ENCODE assay signal across 9 cellular contexts in the genomic region with DNA sequence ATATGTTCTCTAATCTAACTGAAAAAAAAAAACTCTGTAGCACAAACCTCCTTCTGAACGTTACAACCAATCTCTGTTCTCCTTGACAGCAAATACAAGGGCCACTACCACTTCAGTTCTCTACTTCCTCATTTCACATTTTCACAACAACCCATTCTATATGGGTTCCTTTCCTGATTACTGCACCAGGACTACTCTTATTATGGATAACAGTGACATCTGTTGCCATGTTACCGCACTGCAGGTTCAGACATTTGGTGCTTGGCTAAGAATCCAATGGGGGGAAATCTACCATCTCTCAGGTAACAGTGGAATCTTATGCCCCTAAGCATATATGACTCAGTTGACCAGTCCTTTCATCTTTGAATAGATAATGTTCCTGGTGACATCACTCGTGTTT. TPM values are rescaled to one million over a fixed set of nuclear protein-coding genes. Genes with fewer than 3 reads are reported as not detected.
DNase-seq lines count a peak whose midpoint lies in the region; ATAC-seq and TF ChIP-seq lines count a peak whose summit lies in the region.
"Had no signal": no experiment of that assay in that cellular context is flagged by ENCODE, and none has a peak within 500 bp of the region (broad histone marks: within the 10 kb centered on the region; RNA-seq: fewer than 3 reads in every experiment).

No MANE protein-coding gene starts in this region.

- no peak overlapping the region for H3K4me3 Mint-ChIP-seq in H9

- no peaks in the 10 kb centered on the region for H3K79me2 ChIP-seq in H9 (ENCODE audit: insufficient read depth, low read length)

- peaks cover 39% of the 10 kb centered on the region for H3K27me3 Mint-ChIP-seq in H9 (ENCODE audit: low read depth)

- no peak overlapping the region for H2AFZ ChIP-seq in H9 (ENCODE audit: low read length)

- H3K27me3 ChIP-seq in H9 (ENCODE audit: insufficient read depth, low read length) (no peaks in the 10 kb centered on the region), testis (no peaks in the 10 kb centered on the region), vagina (no peaks in the 10 kb centered on the region)

- ATAC-seq in GM21529 (IDR thresholded peaks at IDR 0.05; ENCODE audit: unreplicated experiment), result no peak
- ATAC-seq in HG02588 (IDR thresholded peaks at IDR 0.05; ENCODE audit: unreplicated experiment), result no peak

- TF ChIP-seq POLR2A in testis (IDR thresholded peaks at IDR 0.05) (no peak), vagina (IDR thresholded peaks at IDR 0.05) (no peak)

- H2BK15ac ChIP-seq in H9 (ENCODE audit: low read depth, low read length), result no peak overlapping the region

- DNase-seq in CD1c-positive myeloid dendritic cell (ENCODE audit: extremely low spot score) (peak; percentile 86), H9 (no peak), SKM-1 treated with dmso at 0.1 percent for 144 hours (lab: John Stamatoyannopoulos, UW; ENCODE audit: unreplicated experiment) (peak; percentile 81), iPS-NIHi11 (ENCODE audit: low spot score) (peak; percentile 18), testis (no peak), vagina (ENCODE audit: extremely low spot score in 2 of 2) (no peak)
- DNase-seq: T-helper 9 cell had no signal

- H2AK5ac ChIP-seq in H9 (ENCODE audit: insufficient read length, low read length), result no peak overlapping the region

- H4K91ac ChIP-seq in H9 (ENCODE audit: insufficient read length, low read depth, low read length), result no peak overlapping the region

- no peak overlapping the region for H3K4me2 ChIP-seq in H9 (ENCODE audit: insufficient read depth, insufficient read length, low read length)

- no peak overlapping the region for H3K18ac ChIP-seq in H9 (ENCODE audit: insufficient read length, low read depth, low read length)

- peaks cover 11 to 44% of the 10 kb centered on the region in 2 experiments for H3K9me3 Mint-ChIP-seq in H9

- H3K4me1 ChIP-seq in H9 (ENCODE audit: insufficient read depth, low read length) (no peaks in the 10 kb centered on the region), testis (peaks cover 8% of the 10 kb centered on the region), vagina (no peaks in the 10 kb centered on the region)

- H2BK20ac ChIP-seq in H9 (ENCODE audit: low read depth, low read length, poor library complexity, severe bottlenecking), result no peak overlapping the region

- no peak overlapping the region for H3K14ac ChIP-seq in H9 (ENCODE audit: insufficient read depth, low read length)

- no peaks in the 10 kb centered on the region for H3K36me3 Mint-ChIP-seq in H9 (ENCODE audit: insufficient read depth in 1 of 3, low read depth in 3 of 3)

- intact Hi-C loops in testis (cut with DNase I; ENCODE audit: low total_unique reads) (no loop called here), vagina (cut with DNase I) (loop anchor here (10.0 kb wide), 1 partner anchor 309 kb away; the partner anchor contains the start of gene CEACAM18)

- H4K5ac ChIP-seq in H9 (ENCODE audit: insufficient read length, low read depth, low read length), result no peak overlapping the region

- H3K4me3 ChIP-seq in testis, result no peak overlapping the region
- H3K4me3 ChIP-seq in vagina, result no peak overlapping the region

- no peaks in the 10 kb centered on the region for H3K4me1 Mint-ChIP-seq in H9

- no peak overlapping the region for H4K8ac ChIP-seq in H9 (replicated peaks; ENCODE audit: insufficient read length, low read depth, low read length)

- no peak overlapping the region for H2BK5ac ChIP-seq in H9 (ENCODE audit: insufficient read length, low read length)

- no peaks in the 10 kb centered on the region for H3K9me3 ChIP-seq in H9 (ENCODE audit: control insufficient read depth, low read depth, low read length)
- no peaks in the 10 kb centered on the region for H3K9me3 ChIP-seq in testis
- H3K9me3 ChIP-seq in vagina, result no peaks in the 10 kb centered on the region

- H3K4ac ChIP-seq in H9 (ENCODE audit: low read depth, low read length), result no peak overlapping the region

- no peaks in the 10 kb centered on the region for H4K20me1 ChIP-seq in H9 (ENCODE audit: control insufficient read depth, insufficient read depth, insufficient read length)

- no CpG with 5 or more reads among the region's 3 CpGs for whole genome bisulfite sequencing in H9 (ENCODE audit: extremely low coverage, insufficient read length, low lambda C conversion rate)
- 50 to 74% methylated on average over 3 of the region's 3 CpGs for WGBS in testis, 2 donors

- no peak overlapping the region for H2BK12ac ChIP-seq in H9 (ENCODE audit: insufficient read length, low read depth, low read length)

- H2BK120ac ChIP-seq in H9 (ENCODE audit: low read depth, low read length, poor library complexity, severe bottlenecking), result no peak overlapping the region

- no peak overlapping the region for H3K27ac ChIP-seq in H9 (ENCODE audit: insufficient read length, low read depth, low read length)
- H3K27ac ChIP-seq in testis, result no peak overlapping the region
- H3K27ac ChIP-seq in vagina, result no peak overlapping the region

- no peak overlapping the region for H3K27ac Mint-ChIP-seq in H9

- no peaks in the 10 kb centered on the region for H3K23me2 ChIP-seq in H9 (ENCODE audit: insufficient read length, low read depth, low read length, poor library complexity, severe bottlenecking)

- no peaks in the 10 kb centered on the region for H3K79me1 ChIP-seq in H9 (ENCODE audit: insufficient read depth, low read depth, low read length, poor library complexity, severe bottlenecking)

- no peak overlapping the region for H3K23ac ChIP-seq in H9 (ENCODE audit: insufficient read length, low read depth, low read length)

- H3T11ph ChIP-seq in H9 (ENCODE audit: low read length), result no peak overlapping the region

- no peak overlapping the region for H3K9ac ChIP-seq in H9 (ENCODE audit: extremely low read depth, insufficient read length, low read length)

- no peak overlapping the region for H3K56ac ChIP-seq in H9 (ENCODE audit: insufficient read length, low read depth, low read length)

- H3K36me3 ChIP-seq in testis (ENCODE audit: low read depth, missing control alignments) (no peaks in the 10 kb centered on the region), vagina (no peaks in the 10 kb centered on the region)

- peak; percentile 52; the same call in 2 of the 3 replicates for TF ChIP-seq CTCF in H9 (conservative IDR thresholded peaks at IDR 0.05)
- TF ChIP-seq CTCF in testis (IDR thresholded peaks at IDR 0.05), result no peak
- TF ChIP-seq CTCF in vagina (IDR thresholded peaks at IDR 0.05), result no peak

RNA-seq across cellular contexts. Expression of gene FPR3, which starts 11.6 kb away (rescaled TPM):
- total RNA-seq in H9 (2021) (not detected in 2 replicates), testis (10 to 100 TPM in 1 of 2 donors, 1 to 10 TPM in 1; 1.6 to 15.6 TPM), vagina (4.2 TPM)
- polyA plus RNA-seq in testis (ENCODE audit: insufficient read depth, low read depth, low replicate concordance), result 8.8 TPM

RNA-seq across cellular contexts. Expression of gene FPR2, which starts 22.4 kb away (rescaled TPM):
- total RNA-seq in H9 (2021) (not detected in 2 replicates), testis (under 1 TPM; 0.19 to 0.31 TPM), vagina (not detected)
- 1.3 TPM for polyA plus RNA-seq in testis (ENCODE audit: insufficient read depth, low read depth, low replicate concordance)

RNA-seq across cellular contexts. Expression of gene FPR1, which starts 31.7 kb away (rescaled TPM):
- total RNA-seq in H9 (2021), result not detected in 2 replicates
- 1 to 10 TPM; 1.4 to 2.1 TPM for total RNA-seq in testis
- 3.5 TPM for polyA plus RNA-seq in testis (ENCODE audit: insufficient read depth, low read depth, low replicate concordance)
- 12.8 TPM for total RNA-seq in vagina

RNA-seq across cellular contexts. Expression of gene HAS1, which starts 59.6 kb away (rescaled TPM):
- total RNA-seq in H9 (2021) (0.53 and 0.70 TPM in 2 replicates), testis (1 to 10 TPM in 1 of 2 donors, under 1 TPM in 1; 0.99 to 2.1 TPM), vagina (2.9 TPM)
- polyA plus RNA-seq in testis (ENCODE audit: insufficient read depth, low read depth, low replicate concordance), result 0.44 TPM

Comparison
In these comparisons a context has a peak if more than half of its experiments do, and no peak if none do; other contexts are left out.
1. DNase-seq: peak in CD1c-positive myeloid dendritic cell (single experiment), SKM-1 treated with dmso at 0.1 percent for 144 hours (single experiment) and iPS-NIHi11 (single experiment); none in H9 (single experiment), testis (single experiment) and vagina (0 of 2).